ENCODE assay signal across 8 cellular contexts in the genomic region with DNA sequence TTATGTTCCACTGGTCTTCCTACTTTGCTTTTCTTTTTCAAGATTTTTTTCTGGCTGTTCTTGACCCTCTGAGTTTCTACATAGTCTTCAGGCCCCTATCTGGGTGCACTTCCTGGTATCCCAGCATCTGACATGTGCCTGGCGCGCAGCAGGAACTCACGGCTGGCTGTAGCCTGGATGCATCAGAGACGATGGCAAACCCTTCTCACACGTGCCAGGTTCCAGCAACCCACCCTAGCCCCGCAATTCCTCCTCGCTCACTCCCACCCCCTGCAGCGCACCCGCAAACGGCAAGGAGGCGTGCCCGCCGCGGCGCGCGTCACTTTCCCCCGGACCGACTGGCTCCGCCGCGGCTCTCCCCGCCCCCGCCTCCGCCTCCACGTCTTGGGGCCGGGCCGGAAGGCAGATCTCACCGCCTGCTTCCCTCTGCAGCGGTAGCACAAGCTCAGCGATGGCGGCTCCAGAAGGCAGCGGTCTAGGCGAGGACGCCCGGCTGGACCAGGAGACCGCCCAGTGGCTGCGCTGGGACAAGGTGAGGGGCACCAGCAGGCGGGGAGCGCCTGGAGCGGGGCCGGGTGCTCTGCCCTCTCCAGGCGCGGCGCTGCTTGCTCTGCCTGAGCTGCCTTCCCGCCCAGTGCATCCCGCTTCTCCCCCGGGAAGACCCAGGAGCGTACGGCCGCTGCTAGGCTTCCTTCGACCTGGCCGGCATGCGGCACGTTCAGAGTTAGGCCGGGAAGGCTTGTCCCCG. TPM values are rescaled to one million over a fixed set of nuclear protein-coding genes. Genes with fewer than 3 reads are reported as not detected.
A peak's percentile ranks its signal among the peaks of the same experiment; 100 is the strongest.
DNase-seq lines count a peak whose midpoint lies in the region; ATAC-seq and TF ChIP-seq lines count a peak whose summit lies in the region.

A gene (plus strand): TSS at position 405 of the 748 bp plus-strand sequence. CDS start 47 bp downstream, at position 452.

- no peaks in the 10 kb centered on the region for H3K9me3 Mint-ChIP-seq in activated naive CD4-positive, alpha-beta T cell treated with anti-CD3 and anti-CD28 coated beads, Interleukin-2, amount 10 ng/mL, durations not matched to agents 7 days and 5 days

- H3K4me1 ChIP-seq in HAP-1 (peaks cover 11% of the 10 kb centered on the region), MM.1S (ENCODE audit: low read length) (peaks cover 9% of the 10 kb centered on the region; the same call in 1 of the 2 replicates), osteoblast (ENCODE audit: insufficient read depth, low read length) (peaks cover 16% of the 10 kb centered on the region), thoracic aorta (ENCODE audit: control insufficient read depth in 1 of 2, low read depth in 2 of 2) (peaks cover 5 to 18% of the 10 kb centered on the region in 2 donors)

- peaks cover 13% of the 10 kb centered on the region for H3K79me2 ChIP-seq in MM.1S (ENCODE audit: low read length)
- H3K79me2 ChIP-seq in osteoblast (ENCODE audit: insufficient read depth, low read length) = peaks cover 28% of the 10 kb centered on the region

- H3K4me3 ChIP-seq in HAP-1 (peak within 1 kb of the TSS; percentile 90), MM.1S (ENCODE audit: low read length) (peak within 1 kb of the TSS; percentile 84), SK-N-MC (peak within 1 kb of the TSS; percentile 85), osteoblast (ENCODE audit: insufficient read depth, low read length) (peak within 1 kb of the TSS; percentile 92), thoracic aorta (peak within 1 kb of the TSS; percentile 94)

- peak within 1 kb of the TSS; percentile 96 for H3K4me3 Mint-ChIP-seq in activated naive CD4-positive, alpha-beta T cell treated with anti-CD3 and anti-CD28 coated beads, Interleukin-2, amount 10 ng/mL, durations not matched to agents 7 days and 5 days

- DNase-seq in GM04503 (ENCODE audit: low read depth) (peak; percentile 27), HAP-1 (ENCODE audit: low spot score in 2 of 2) (peak; percentile 70 to 91), MM.1S (peak; percentile 90), SK-N-MC (ENCODE audit: low read depth, low spot score) (no peak), glomerular endothelial cell (ENCODE audit: extremely low read depth, low read depth, low spot score) (no peak), osteoblast (ENCODE audit: insufficient read length, low spot score, missing footprints) (peak; percentile 96), thoracic aorta (ENCODE audit: low spot score) (peak; percentile 31)
- DNase-seq in activated naive CD4-positive, alpha-beta T cell treated with anti-CD3 and anti-CD28 coated beads, Interleukin-2, amount 10 ng/mL, durations not matched to agents 7 days and 5 days = peak; percentile 94

- peak; percentile 56 for ATAC-seq in thoracic aorta (ENCODE audit: insufficient number of reproducible peaks, low FRiP score, low read depth)

- H3K36me3 ChIP-seq in HAP-1 (replicated peaks) (peaks cover 13% of the 10 kb centered on the region), MM.1S (replicated peaks; ENCODE audit: insufficient read depth, low read length) (no peaks in the 10 kb centered on the region), SK-N-MC (ENCODE audit: insufficient read depth, low read length) (peaks cover 6% of the 10 kb centered on the region; the same call in 1 of the 2 replicates), osteoblast (ENCODE audit: insufficient read depth, low read length) (peaks cover 13% of the 10 kb centered on the region), thoracic aorta (peaks cover 5% of the 10 kb centered on the region)

- H3K9ac ChIP-seq in MM.1S (ENCODE audit: low read length) (peak within 1 kb of the TSS; percentile 59), SK-N-MC (ENCODE audit: insufficient read length) (peak within 1 kb of the TSS; percentile 70)

- H2AFZ ChIP-seq in MM.1S (ENCODE audit: low read length) (peak within 1 kb of the TSS; percentile 94), osteoblast (ENCODE audit: low read length) (peak within 1 kb of the TSS; percentile 95)

- in situ Hi-C loops in HAP-1 (cut with MboI; ENCODE audit: low sequenced_read_pairs) = no loop called here

- peaks cover 19% of the 10 kb centered on the region for H3K36me3 Mint-ChIP-seq in activated naive CD4-positive, alpha-beta T cell treated with anti-CD3 and anti-CD28 coated beads, Interleukin-2, amount 10 ng/mL, durations not matched to agents 7 days and 5 days

- no peaks in the 10 kb centered on the region for H3K9me3 ChIP-seq in HAP-1
- H3K9me3 ChIP-seq in MM.1S (replicated peaks; ENCODE audit: insufficient read depth, low read length) = no peaks in the 10 kb centered on the region
- no peaks in the 10 kb centered on the region for H3K9me3 ChIP-seq in SK-N-MC (ENCODE audit: low read depth, low read length)
- H3K9me3 ChIP-seq in osteoblast (ENCODE audit: low read depth, low read length) = no peaks in the 10 kb centered on the region
- H3K9me3 ChIP-seq in thoracic aorta = no peaks in the 10 kb centered on the region

- peaks cover 45% of the 10 kb centered on the region for H3K4me1 Mint-ChIP-seq in activated naive CD4-positive, alpha-beta T cell treated with anti-CD3 and anti-CD28 coated beads, Interleukin-2, amount 10 ng/mL, durations not matched to agents 7 days and 5 days

- H3K27ac ChIP-seq in MM.1S (ENCODE audit: low read length) (peak within 1 kb of the TSS; percentile 40; the same call in 1 of the 2 replicates), SK-N-MC (no peak within 1 kb of the TSS), osteoblast (ENCODE audit: low read depth, low read length) (peak within 1 kb of the TSS; percentile 82), thoracic aorta (peak within 1 kb of the TSS; percentile 63 to 78)

- H3F3A ChIP-seq in MM.1S (ENCODE audit: insufficient read depth, low read length) = no peaks in the 10 kb centered on the region

- no peaks in the 10 kb centered on the region for H3K9me2 ChIP-seq in MM.1S (replicated peaks; ENCODE audit: insufficient read depth, low read length)

- peak within 1 kb of the TSS; percentile 93 for H3K27ac Mint-ChIP-seq in activated naive CD4-positive, alpha-beta T cell treated with anti-CD3 and anti-CD28 coated beads, Interleukin-2, amount 10 ng/mL, durations not matched to agents 7 days and 5 days

- peaks cover 24% of the 10 kb centered on the region for H3K27me3 Mint-ChIP-seq in activated naive CD4-positive, alpha-beta T cell treated with anti-CD3 and anti-CD28 coated beads, Interleukin-2, amount 10 ng/mL, durations not matched to agents 7 days and 5 days

- H3K4me2 ChIP-seq in MM.1S (ENCODE audit: low read depth, low read length) = peak within 1 kb of the TSS; percentile 79
- peak within 1 kb of the TSS; percentile 99 for H3K4me2 ChIP-seq in osteoblast (ENCODE audit: insufficient read depth, low read length)

- H4K20me1 ChIP-seq in MM.1S (ENCODE audit: insufficient read depth, low read length) = no peaks in the 10 kb centered on the region
- no peaks in the 10 kb centered on the region for H4K20me1 ChIP-seq in osteoblast (ENCODE audit: insufficient read depth, low read length)

- CTCF ChIA-PET in activated naive CD4-positive, alpha-beta T cell treated with anti-CD3 and anti-CD28 coated beads, Interleukin-2, amount 10 ng/mL, durations not matched to agents 7 days and 5 days (lab: Charles Lee) = interaction anchor here (1.0 kb wide), 1 partner anchor 151 kb away, joined by 3 read pairs; no protein-coding TSS in a partner anchor

- 0 out of 2 replicates have a peak, but pooled peaks have one; percentile 3 for TF ChIP-seq CTCF in MM.1S (IDR thresholded peaks at IDR 0.05; ENCODE audit: low read length)
- no peak for TF ChIP-seq CTCF in osteoblast (IDR thresholded peaks at IDR 0.05; ENCODE audit: extremely low read depth, low read depth, low read length)
- no peak for TF ChIP-seq CTCF in thoracic aorta (IDR thresholded peaks at IDR 0.05)

- no peaks in the 10 kb centered on the region for H3K27me3 ChIP-seq in HAP-1 (ENCODE audit: low read depth)
- no peaks in the 10 kb centered on the region for H3K27me3 ChIP-seq in MM.1S (replicated peaks; ENCODE audit: insufficient read depth, low read length)
- no peaks in the 10 kb centered on the region for H3K27me3 ChIP-seq in osteoblast (ENCODE audit: insufficient read depth, low read length)
- no peaks in the 10 kb centered on the region for H3K27me3 ChIP-seq in thoracic aorta (replicated peaks; ENCODE audit: insufficient read depth)

RNA-seq across cellular contexts. Expression of the gene that starts here (rescaled TPM):
- total RNA-seq in glomerular endothelial cell = 32.1 and 49.3 TPM in 2 replicates
- 17.1 and 20.3 TPM in 2 replicates for total RNA-seq in osteoblast
- 10 to 100 TPM; 22.9 to 29.1 TPM for total RNA-seq in thoracic aorta

Comparison
In these comparisons a context has a peak if more than half of its experiments do, and no peak if none do; other contexts are left out.
1. DNase-seq: peak in GM04503 (single experiment), HAP-1 (2 of 2), MM.1S (single experiment), activated naive CD4-positive, alpha-beta T cell treated with anti-CD3 and anti-CD28 coated beads, Interleukin-2, amount 10 ng/mL, durations not matched to agents 7 days and 5 days (single experiment), osteoblast (single experiment) and thoracic aorta (single experiment); none in SK-N-MC (single experiment) and glomerular endothelial cell (single experiment).
2. Peak in every context shown above with its lines, with median percentiles within 50 percentile points of each other: H3K4me3 ChIP-seq.